In the genomic region with DNA sequence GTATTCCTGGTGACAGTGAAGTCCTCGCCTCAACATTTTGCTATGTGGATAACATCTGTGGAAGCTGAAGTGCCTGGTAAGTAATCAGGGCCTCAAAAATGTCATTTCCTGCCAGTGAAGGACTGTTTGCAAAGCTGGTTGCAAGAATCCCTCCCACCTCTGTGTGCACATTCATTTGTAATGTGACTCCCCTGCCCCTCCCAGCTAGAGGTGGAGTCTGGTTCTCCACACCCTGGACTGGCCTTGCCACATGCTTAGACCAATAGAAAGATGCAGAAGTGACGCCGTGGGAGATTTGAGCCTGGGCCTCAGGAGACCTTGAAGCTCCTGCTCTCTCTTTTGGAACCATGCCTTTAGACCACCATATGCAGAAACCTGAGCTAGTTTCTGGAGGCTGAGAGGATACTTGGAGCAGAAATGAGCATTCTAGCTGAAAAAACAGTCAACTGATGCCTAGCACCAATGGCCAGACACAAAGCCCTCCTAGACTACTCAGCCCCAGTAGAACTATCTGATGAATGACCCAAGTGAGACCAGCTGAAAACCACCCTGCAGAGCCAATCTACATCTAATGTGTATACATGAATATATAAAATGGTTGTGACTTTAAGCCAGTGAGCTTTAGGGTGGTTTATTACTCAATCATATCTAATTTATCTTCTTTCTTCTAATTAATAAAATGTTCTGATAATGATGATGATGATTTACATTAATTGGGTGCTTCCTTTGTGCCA, we compare ENCODE assay signal across 13 cellular contexts. TPM values are rescaled to one million over a fixed set of nuclear protein-coding genes. Genes with fewer than 3 reads are reported as not detected.
DNase-seq lines count a peak whose midpoint lies in the region; ATAC-seq and TF ChIP-seq lines count a peak whose summit lies in the region.
"Had no signal": no experiment of that assay in that cellular context is flagged by ENCODE, and none has a peak within 500 bp of the region (broad histone marks: within the 10 kb centered on the region; RNA-seq: fewer than 3 reads in every experiment).

No MANE protein-coding gene starts in this region.

- H3K9me3 ChIP-seq in Karpas-422 (ENCODE audit: low read length) = peaks cover 14% of the 10 kb centered on the region
- no peaks in the 10 kb centered on the region for H3K9me3 ChIP-seq in body of pancreas
- H3K9me3 ChIP-seq: mucosa of descending colon had no signal

- H3K36me3 ChIP-seq in Karpas-422 (ENCODE audit: insufficient read depth, low read length) = peaks cover 8% of the 10 kb centered on the region; the same call in 1 of the 2 replicates
- H3K36me3 ChIP-seq in body of pancreas (replicated peaks in 1 of 2; ENCODE audit: insufficient read depth in 1 of 2, low read depth in 2 of 2) = no peaks in the 10 kb centered on the region
- H3K36me3 ChIP-seq: heart right ventricle had no signal

- H3K27me3 ChIP-seq in Karpas-422 (ENCODE audit: low read length) (no peaks in the 10 kb centered on the region), body of pancreas (no peaks in the 10 kb centered on the region)

- H3K4me3 ChIP-seq in Karpas-422 (ENCODE audit: low read length) = no peak overlapping the region
- H3K4me3 ChIP-seq in fibroblast of pulmonary artery (replicated peaks; ENCODE audit: low read depth, low read length) = no peak overlapping the region
- no peak overlapping the region for H3K4me3 ChIP-seq in body of pancreas
- H3K4me3 ChIP-seq: heart right ventricle, mucosa of descending colon had no signal

- no peak overlapping the region for H3K9ac ChIP-seq in Karpas-422 (ENCODE audit: low read length)

- no peaks in the 10 kb centered on the region for H4K20me1 ChIP-seq in Karpas-422 (ENCODE audit: insufficient read depth, low read depth, low read length)

- H3K79me2 ChIP-seq in Karpas-422 (ENCODE audit: low read length) = no peaks in the 10 kb centered on the region

- DNase-seq in DMS153 (lab: John Stamatoyannopoulos, UW) (peak; percentile 85), Karpas-422 (peak; percentile 90), NCI-H510A (lab: John Stamatoyannopoulos, UW) (peak; percentile 94), fibroblast of pulmonary artery (ENCODE audit: low read depth) (peak; percentile 6), body of pancreas (no peak), left colon (no peak), GM10248 (ENCODE audit: extremely low spot score) (no peak)
- DNase-seq: activated B cell treated with CpG ODN at 0.5 μM for 24 hours, heart right ventricle, mucosa of descending colon, OCI-M1 had no signal

- POLR2A ChIA-PET in GM10248 (lab: Yijun Ruan, JAX) = no interaction called here

- 44 to 52% methylated on average over 3 of the region's 3 CpGs for WGBS in body of pancreas, 2 donors

- peak overlapping the region; percentile 49; the same call in 1 of the 2 replicates for H3K27ac ChIP-seq in Karpas-422 (ENCODE audit: low read length)
- H3K27ac ChIP-seq in body of pancreas = no peak overlapping the region
- H3K27ac ChIP-seq: heart right ventricle had no signal

- intact Hi-C loops in body of pancreas (cut with DNase I) = no loop called here
- intact Hi-C loops in left colon (cut with DNase I, micrococcal nuclease) = no loop called here

- peak overlapping the region; percentile 23 for H3K4me2 ChIP-seq in Karpas-422 (ENCODE audit: low read depth, low read length, poor library complexity, severe bottlenecking)

- CTCF ChIA-PET in GM10248 (lab: Yijun Ruan, JAX) = interaction anchor here (1.2 kb wide), 1 partner anchor 25 kb away, joined by 3 read pairs; no protein-coding TSS in a partner anchor

- H2AFZ ChIP-seq in Karpas-422 (ENCODE audit: low read length) = no peak overlapping the region

- no peak for TF ChIP-seq CTCF in fibroblast of pulmonary artery (IDR thresholded peaks at IDR 0.05; ENCODE audit: low read length, missing control alignments)
- TF ChIP-seq CTCF in body of pancreas (IDR thresholded peaks at IDR 0.05) = no peak
- TF ChIP-seq CTCF in GM10248 (IDR thresholded peaks at IDR 0.05; ENCODE audit: control extremely low read depth, extremely low read depth, low read depth, missing control alignments) = no peak

- TF ChIP-seq POLR2A in body of pancreas (IDR thresholded peaks at IDR 0.05) = no peak

- ATAC-seq in body of pancreas = no peak
- no peak for ATAC-seq in GM21367 (IDR thresholded peaks at IDR 0.05; ENCODE audit: unreplicated experiment)
- no peak for ATAC-seq in left colon
- ATAC-seq: activated T-helper 17 cell treated with anti-CD3 and anti-CD28 coated beads, Interleukin-2, amount 50 U/mL, for 72 hours; heart right ventricle; mucosa of descending colon had no signal

- no peaks in the 10 kb centered on the region for H3K9me2 ChIP-seq in Karpas-422 (replicated peaks; ENCODE audit: insufficient read depth, low read length)

- H3K4me1 ChIP-seq in Karpas-422 (ENCODE audit: low read length) (peaks cover 37% of the 10 kb centered on the region), body of pancreas (no peaks in the 10 kb centered on the region)

RNA-seq across cellular contexts. Expression of a gene that starts 47.8 kb away (rescaled TPM):
- total RNA-seq in Karpas-422 (2014; rRNA removed; shearing (Covaris generic); ENCODE audit: low replicate concordance) = 0.40 and 0.48 TPM in 2 replicates
- total RNA-seq in body of pancreas (1 to 10 TPM; 1.3 to 1.6 TPM), left colon (1 to 10 TPM in 1 of 2 donors, under 1 TPM in 1; 0.37 to 1.2 TPM)
- total RNA-seq: activated T-helper 17 cell treated with anti-CD3 and anti-CD28 coated beads, Interleukin-2, amount 50 U/mL, for 72 hours had no signal

Comparison
In these comparisons a context has a peak if more than half of its experiments do, and no peak if none do; other contexts are left out.
1. DNase-seq: peak in DMS153 (single experiment), Karpas-422 (single experiment), NCI-H510A (single experiment) and fibroblast of pulmonary artery (single experiment); none in body of pancreas (0 of 4), left colon (0 of 2) and GM10248 (single experiment).